In genomic region chr9:87063246-87063645, GRCh38 we compare ENCODE assay signal across 17 cellular contexts.
DNase-seq lines count a peak whose midpoint lies in the region; ATAC-seq and TF ChIP-seq lines count a peak whose summit lies in the region.
"Had no signal": no experiment of that assay in that cellular context is flagged by ENCODE, and none has a peak within 500 bp of the region (broad histone marks: within the 10 kb centered on the region; RNA-seq: fewer than 3 reads in every experiment).

No MANE protein-coding gene starts in this region.

- peak; percentile 81 for DNase-seq in AG08395 (ENCODE audit: low spot score)
- DNase-seq in LHCN-M2 (ENCODE audit: low read depth): peak; percentile 92
- peak; percentile 85 for DNase-seq in fibroblast of mammary gland (ENCODE audit: low read depth)
- no peak for DNase-seq in sciatic nerve (ENCODE audit: low spot score)
- no peak for DNase-seq in NCI-H2171 treated with DMSO at 0.1 percent for 48 hours (lab: John Stamatoyannopoulos, UW)
- no peak for DNase-seq in A172 (ENCODE audit: low spot score)
- DNase-seq in activated T-cell treated with anti-CD3 and anti-CD28 coated beads for 4 hours: no peak
- DNase-seq: activated CD4-positive, alpha-beta T cell treated with anti-CD3 and anti-CD28 coated beads, Interleukin-2, amount 50 U/mL, for 1 hour; activated naive CD4-positive, alpha-beta T cell treated with anti-CD3 and anti-CD28 coated beads for 36 hours; NCI-H1092; NCI-H2081; NCI-H526 treated with DMSO at 0.1 percent for 48 hours; T-cell; trophoblast cell had no signal

- intact Hi-C loops in sciatic nerve (cut with DNase I): no loop called here

- H3K4me3 ChIP-seq in fibroblast of mammary gland (ENCODE audit: control insufficient read depth, low read depth, low read length): no peak overlapping the region
- H3K4me3 ChIP-seq: K562 had no signal

- no peak for TF ChIP-seq CTCF in fibroblast of mammary gland (conservative IDR thresholded peaks at IDR 0.05; ENCODE audit: control insufficient read depth, insufficient read depth, low read depth, low read length)

- ATAC-seq in sciatic nerve (peak; percentile 80), HG02885 (IDR thresholded peaks at IDR 0.05; ENCODE audit: poor library complexity, unreplicated experiment) (no peak)
- ATAC-seq: K562; stimulated activated memory B cell treated with anti-CD40 and anti-IgM and Interleukin-4, amounts not matched to agents 10 μg/mL and 1 μg/mL and 100 μg/mL, for 72 hours; T-cell had no signal

Comparison
In these comparisons a context has a peak if more than half of its experiments do, and no peak if none do; other contexts are left out.
1. DNase-seq: peak in AG08395 (single experiment), LHCN-M2 (single experiment) and fibroblast of mammary gland (single experiment); none in sciatic nerve (single experiment), NCI-H2171 treated with DMSO at 0.1 percent for 48 hours (single experiment), A172 (single experiment) and activated T-cell treated with anti-CD3 and anti-CD28 coated beads for 4 hours (single experiment).